26 cellular contexts compared by ENCODE assay signal in the genomic region with DNA sequence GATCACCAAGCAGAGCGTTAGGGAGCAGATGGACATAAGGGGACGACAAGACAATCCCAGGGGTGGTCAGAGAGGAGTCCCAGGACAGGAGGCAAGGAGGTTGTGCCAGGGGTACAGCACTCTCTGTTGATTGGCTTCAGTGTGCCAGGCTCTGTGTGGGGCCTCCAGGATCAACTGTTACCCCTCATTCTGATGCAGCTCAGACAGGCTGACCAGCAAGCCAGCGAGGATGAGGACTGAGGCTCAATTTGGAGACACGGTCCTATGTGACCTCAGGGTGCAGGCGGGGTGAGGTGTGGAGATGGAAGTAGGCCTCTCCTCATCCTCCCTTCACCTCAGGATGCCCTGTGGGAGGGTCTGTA.
"Had no signal": no experiment of that assay in that cellular context is flagged by ENCODE, and none has a peak within 500 bp of the region (broad histone marks: within the 10 kb centered on the region; RNA-seq: fewer than 3 reads in every experiment).

No MANE protein-coding gene starts in this region.

- H3K27me3 ChIP-seq: esophagus squamous epithelium, gastrocnemius medialis, ovary, stomach, suprapubic skin, transverse colon, uterus had no signal

- H3K4me3 Mint-ChIP-seq: activated CD4-positive, alpha-beta memory T cell treated with anti-CD3 and anti-CD28 coated beads for 36 hours; activated naive CD8-positive, alpha-beta T cell treated with anti-CD3 and anti-CD28 coated beads, Interleukin-2, amount 50 U/mL, for 24 hours; brain; mesothelial cell of epicardium; stimulated activated memory B cell treated with anti-CD40 and anti-IgM and Interleukin-4, amounts not matched to agents 10 μg/mL and 1 μg/mL and 100 μg/mL, for 72 hours had no signal

- H3K27ac Mint-ChIP-seq: activated CD4-positive, alpha-beta memory T cell treated with anti-CD3 and anti-CD28 coated beads for 36 hours; activated naive CD8-positive, alpha-beta T cell treated with anti-CD3 and anti-CD28 coated beads, Interleukin-2, amount 50 U/mL, for 24 hours; activated T-helper 2 cell treated with anti-CD3 and anti-CD28 coated beads, Interferon-gamma antibody, Interleukin-2, Interleukin-4, amounts not matched to agents 10 μg/mL and 5 μg/mL and 100 μg/mL, durations not matched to agents 14 hours and 24 hours and 36 hours; mesothelial cell of epicardium; stimulated activated memory B cell treated with anti-CD40 and anti-IgM and Interleukin-4, amounts not matched to agents 10 μg/mL and 1 μg/mL and 100 μg/mL, for 72 hours had no signal

- H3K27ac ChIP-seq: esophagus squamous epithelium, gastrocnemius medialis, ovary, prostate gland, skin epidermis, suprapubic skin, transverse colon, uterus had no signal

- H3K4me3 ChIP-seq: esophagus squamous epithelium, gastrocnemius medialis, left ventricle myocardium inferior, ovary, prostate gland, skin epidermis, stomach, suprapubic skin, transverse colon, uterus had no signal

- H3K4me1 ChIP-seq: prostate gland, uterus had no signal

- H3K36me3 ChIP-seq: ovary, uterus had no signal

- H3K9me3 Mint-ChIP-seq: activated CD4-positive, alpha-beta memory T cell treated with anti-CD3 and anti-CD28 coated beads for 36 hours; activated naive CD8-positive, alpha-beta T cell treated with anti-CD3 and anti-CD28 coated beads, Interleukin-2, amount 50 U/mL, for 24 hours; activated T-helper 2 cell treated with anti-CD3 and anti-CD28 coated beads, Interferon-gamma antibody, Interleukin-2, Interleukin-4, amounts not matched to agents 10 μg/mL and 5 μg/mL and 100 μg/mL, durations not matched to agents 14 hours and 24 hours and 36 hours; mesothelial cell of epicardium; naive thymus-derived CD8-positive, alpha-beta T cell; stimulated activated memory B cell treated with anti-CD40 and anti-IgM and Interleukin-4, amounts not matched to agents 10 μg/mL and 1 μg/mL and 100 μg/mL, for 72 hours had no signal

- ATAC-seq: activated naive CD8-positive, alpha-beta T cell treated with anti-CD3 and anti-CD28 coated beads, Interleukin-2, amount 50 U/mL, for 24 hours; gastrocnemius medialis; naive thymus-derived CD8-positive, alpha-beta T cell; stimulated activated memory B cell treated with anti-CD40 and anti-IgM and Interleukin-4, amounts not matched to agents 10 μg/mL and 1 μg/mL and 100 μg/mL, for 72 hours had no signal

- DNase-seq: activated CD4-positive, alpha-beta memory T cell treated with anti-CD3 and anti-CD28 coated beads for 36 hours; activated CD4-positive, alpha-beta T cell treated with anti-CD3 and anti-CD28 coated beads for 48 hours; activated naive CD4-positive, alpha-beta T cell treated with anti-CD3 and anti-CD28 coated beads, Interleukin-2, amount 50 U/mL, for 16 hours; activated naive CD8-positive, alpha-beta T cell treated with anti-CD3 and anti-CD28 coated beads, Interleukin-2, amount 50 U/mL, for 24 hours; activated T-cell treated with anti-CD3 and anti-CD28 coated beads, Interleukin-2, amount 50 U/mL, for 1 hour; anterior cingulate cortex; caudate nucleus; effector memory CD4-positive, alpha-beta T cell; esophagus squamous epithelium; gastrocnemius medialis; hippocampal formation; kidney glomerular epithelial cell; left ventricle myocardium inferior; naive thymus-derived CD8-positive, alpha-beta T cell; stimulated activated CD4-positive, alpha-beta T cell treated with anti-CD3 and anti-CD28 coated beads, Interleukin-2, amount 100 ng/mL, for 24 hours; stomach; transverse colon had no signal

- H3K9me3 ChIP-seq: esophagus squamous epithelium, gastrocnemius medialis, left ventricle myocardium inferior, ovary, prostate gland, stomach, suprapubic skin, transverse colon, uterus had no signal
